In genomic region chr6:11833626-11834592, GRCh38 we compare ENCODE assay signal across 1 cellular context.
TF ChIP-seq lines count a peak whose summit lies in the region.

No MANE protein-coding gene starts in this region.

TF ChIP-seq in K562, 482 proteins besides CTCF, POLR2A, EP300 and RAD21 (continued from another document):
- TF ChIP-seq ZNF512 (tag; IDR thresholded peaks at IDR 0.05) = no peak
- peak; percentile 88 for TF ChIP-seq STAT5A (IDR thresholded peaks at IDR 0.05; ENCODE audit: borderline replicate concordance, low read length)
TF ChIP-seq in K562: peak in this region for 100.
